1 cellular context compared by ENCODE assay signal in the genomic region with DNA sequence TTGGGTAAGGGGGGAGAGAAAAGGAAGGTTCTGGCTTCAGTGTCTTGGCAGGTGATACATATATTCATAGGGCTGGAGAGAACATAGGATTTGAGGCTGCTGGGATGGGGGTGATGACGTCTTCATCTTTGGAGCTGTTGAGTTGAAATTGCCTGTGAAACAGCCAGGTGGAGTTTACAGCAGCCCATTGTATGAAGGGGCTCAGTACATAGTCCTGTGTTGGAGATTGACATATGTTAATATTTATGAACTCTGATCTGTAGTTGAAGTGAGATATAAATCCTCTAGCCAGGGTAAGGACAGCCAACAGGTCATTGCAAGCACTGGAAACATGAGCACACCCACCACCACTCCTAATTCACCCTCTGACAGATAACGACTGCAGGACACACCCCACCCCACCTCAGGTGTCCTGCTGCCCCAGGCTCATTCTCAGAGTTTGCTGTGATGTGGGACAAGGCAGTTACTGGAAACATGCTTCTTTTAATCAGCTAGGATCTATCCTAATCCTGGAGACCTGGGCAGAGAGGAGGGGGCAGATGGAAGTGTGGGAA.
TF ChIP-seq lines count a peak whose summit lies in the region.

No MANE protein-coding gene starts in this region.

TF ChIP-seq in K562, 482 proteins besides CTCF, POLR2A, EP300 and RAD21:
- TF ChIP-seq ATF1 (CRISPR knock-in tag; IDR thresholded peaks at IDR 0.05) (no peak), ATF1 (tag; IDR thresholded peaks at IDR 0.05) (0 out of 2 replicates have a peak, but pooled peaks have one; percentile 12), ARID1B (IDR thresholded peaks at IDR 0.05) (peak; percentile 28; the same call in 1 of the 2 replicates), MEIS2 (IDR thresholded peaks at IDR 0.05; ENCODE audit: partially characterized antibody) (peak; percentile 94), DPF2 (IDR thresholded peaks at IDR 0.05) (peak; percentile 47; the same call in 1 of the 2 replicates), GTF2A2 (tag; IDR thresholded peaks at IDR 0.05) (no peak), CTBP1 (IDR thresholded peaks at IDR 0.05; ENCODE audit: borderline replicate concordance) (peak; percentile 60; the same call in 1 of the 2 replicates), CREB1 (IDR thresholded peaks at IDR 0.05) (no peak), CREB1 (CRISPR knock-in tag; IDR thresholded peaks at IDR 0.05) (no peak), CBFA2T3 (IDR thresholded peaks at IDR 0.05) (peak; percentile 36; the same call in 1 of the 2 replicates), SRF (CRISPR knock-in tag; IDR thresholded peaks at IDR 0.05) (no peak), TBP (optimal IDR thresholded peaks at IDR 0.05; ENCODE audit: low read depth, low read length) (peak; percentile 16), ATF7 (IDR thresholded peaks at IDR 0.05) (peak; percentile 49; the same call in 1 of the 2 replicates)
- TF ChIP-seq, protein P1, sequence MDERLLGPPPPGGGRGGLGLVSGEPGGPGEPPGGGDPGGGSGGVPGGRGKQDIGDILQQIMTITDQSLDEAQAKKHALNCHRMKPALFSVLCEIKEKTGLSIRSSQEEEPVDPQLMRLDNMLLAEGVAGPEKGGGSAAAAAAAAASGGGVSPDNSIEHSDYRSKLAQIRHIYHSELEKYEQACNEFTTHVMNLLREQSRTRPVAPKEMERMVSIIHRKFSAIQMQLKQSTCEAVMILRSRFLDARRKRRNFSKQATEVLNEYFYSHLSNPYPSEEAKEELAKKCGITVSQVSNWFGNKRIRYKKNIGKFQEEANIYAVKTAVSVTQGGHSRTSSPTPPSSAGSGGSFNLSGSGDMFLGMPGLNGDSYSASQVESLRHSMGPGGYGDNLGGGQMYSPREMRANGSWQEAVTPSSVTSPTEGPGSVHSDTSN (CRISPR knock-in tag; IDR thresholded peaks at IDR 0.05; ENCODE audit: low read depth): no peak
- TF ChIP-seq, protein P1 (tag; conservative IDR thresholded peaks at IDR 0.05; ENCODE audit: low read depth): peak; percentile 78
- TF ChIP-seq, protein P2, sequence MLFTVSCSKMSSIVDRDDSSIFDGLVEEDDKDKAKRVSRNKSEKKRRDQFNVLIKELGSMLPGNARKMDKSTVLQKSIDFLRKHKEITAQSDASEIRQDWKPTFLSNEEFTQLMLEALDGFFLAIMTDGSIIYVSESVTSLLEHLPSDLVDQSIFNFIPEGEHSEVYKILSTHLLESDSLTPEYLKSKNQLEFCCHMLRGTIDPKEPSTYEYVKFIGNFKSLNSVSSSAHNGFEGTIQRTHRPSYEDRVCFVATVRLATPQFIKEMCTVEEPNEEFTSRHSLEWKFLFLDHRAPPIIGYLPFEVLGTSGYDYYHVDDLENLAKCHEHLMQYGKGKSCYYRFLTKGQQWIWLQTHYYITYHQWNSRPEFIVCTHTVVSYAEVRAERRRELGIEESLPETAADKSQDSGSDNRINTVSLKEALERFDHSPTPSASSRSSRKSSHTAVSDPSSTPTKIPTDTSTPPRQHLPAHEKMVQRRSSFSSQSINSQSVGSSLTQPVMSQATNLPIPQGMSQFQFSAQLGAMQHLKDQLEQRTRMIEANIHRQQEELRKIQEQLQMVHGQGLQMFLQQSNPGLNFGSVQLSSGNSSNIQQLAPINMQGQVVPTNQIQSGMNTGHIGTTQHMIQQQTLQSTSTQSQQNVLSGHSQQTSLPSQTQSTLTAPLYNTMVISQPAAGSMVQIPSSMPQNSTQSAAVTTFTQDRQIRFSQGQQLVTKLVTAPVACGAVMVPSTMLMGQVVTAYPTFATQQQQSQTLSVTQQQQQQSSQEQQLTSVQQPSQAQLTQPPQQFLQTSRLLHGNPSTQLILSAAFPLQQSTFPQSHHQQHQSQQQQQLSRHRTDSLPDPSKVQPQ (CRISPR knock-in tag; IDR thresholded peaks at IDR 0.05; ENCODE audit: borderline replicate concordance): no peak
- TF ChIP-seq, protein P3, sequence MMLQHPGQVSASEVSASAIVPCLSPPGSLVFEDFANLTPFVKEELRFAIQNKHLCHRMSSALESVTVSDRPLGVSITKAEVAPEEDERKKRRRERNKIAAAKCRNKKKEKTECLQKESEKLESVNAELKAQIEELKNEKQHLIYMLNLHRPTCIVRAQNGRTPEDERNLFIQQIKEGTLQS (IDR thresholded peaks at IDR 0.05): 0 out of 2 replicates have a peak, but pooled peaks have one; percentile 15
- TF ChIP-seq, protein P3 (CRISPR knock-in tag; conservative IDR thresholded peaks at IDR 0.05): no peak
- TF ChIP-seq, protein P4, sequence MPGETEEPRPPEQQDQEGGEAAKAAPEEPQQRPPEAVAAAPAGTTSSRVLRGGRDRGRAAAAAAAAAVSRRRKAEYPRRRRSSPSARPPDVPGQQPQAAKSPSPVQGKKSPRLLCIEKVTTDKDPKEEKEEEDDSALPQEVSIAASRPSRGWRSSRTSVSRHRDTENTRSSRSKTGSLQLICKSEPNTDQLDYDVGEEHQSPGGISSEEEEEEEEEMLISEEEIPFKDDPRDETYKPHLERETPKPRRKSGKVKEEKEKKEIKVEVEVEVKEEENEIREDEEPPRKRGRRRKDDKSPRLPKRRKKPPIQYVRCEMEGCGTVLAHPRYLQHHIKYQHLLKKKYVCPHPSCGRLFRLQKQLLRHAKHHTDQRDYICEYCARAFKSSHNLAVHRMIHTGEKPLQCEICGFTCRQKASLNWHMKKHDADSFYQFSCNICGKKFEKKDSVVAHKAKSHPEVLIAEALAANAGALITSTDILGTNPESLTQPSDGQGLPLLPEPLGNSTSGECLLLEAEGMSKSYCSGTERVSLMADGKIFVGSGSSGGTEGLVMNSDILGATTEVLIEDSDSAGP (CRISPR knock-in tag; IDR thresholded peaks at IDR 0.05): no peak
- TF ChIP-seq, protein P5, sequence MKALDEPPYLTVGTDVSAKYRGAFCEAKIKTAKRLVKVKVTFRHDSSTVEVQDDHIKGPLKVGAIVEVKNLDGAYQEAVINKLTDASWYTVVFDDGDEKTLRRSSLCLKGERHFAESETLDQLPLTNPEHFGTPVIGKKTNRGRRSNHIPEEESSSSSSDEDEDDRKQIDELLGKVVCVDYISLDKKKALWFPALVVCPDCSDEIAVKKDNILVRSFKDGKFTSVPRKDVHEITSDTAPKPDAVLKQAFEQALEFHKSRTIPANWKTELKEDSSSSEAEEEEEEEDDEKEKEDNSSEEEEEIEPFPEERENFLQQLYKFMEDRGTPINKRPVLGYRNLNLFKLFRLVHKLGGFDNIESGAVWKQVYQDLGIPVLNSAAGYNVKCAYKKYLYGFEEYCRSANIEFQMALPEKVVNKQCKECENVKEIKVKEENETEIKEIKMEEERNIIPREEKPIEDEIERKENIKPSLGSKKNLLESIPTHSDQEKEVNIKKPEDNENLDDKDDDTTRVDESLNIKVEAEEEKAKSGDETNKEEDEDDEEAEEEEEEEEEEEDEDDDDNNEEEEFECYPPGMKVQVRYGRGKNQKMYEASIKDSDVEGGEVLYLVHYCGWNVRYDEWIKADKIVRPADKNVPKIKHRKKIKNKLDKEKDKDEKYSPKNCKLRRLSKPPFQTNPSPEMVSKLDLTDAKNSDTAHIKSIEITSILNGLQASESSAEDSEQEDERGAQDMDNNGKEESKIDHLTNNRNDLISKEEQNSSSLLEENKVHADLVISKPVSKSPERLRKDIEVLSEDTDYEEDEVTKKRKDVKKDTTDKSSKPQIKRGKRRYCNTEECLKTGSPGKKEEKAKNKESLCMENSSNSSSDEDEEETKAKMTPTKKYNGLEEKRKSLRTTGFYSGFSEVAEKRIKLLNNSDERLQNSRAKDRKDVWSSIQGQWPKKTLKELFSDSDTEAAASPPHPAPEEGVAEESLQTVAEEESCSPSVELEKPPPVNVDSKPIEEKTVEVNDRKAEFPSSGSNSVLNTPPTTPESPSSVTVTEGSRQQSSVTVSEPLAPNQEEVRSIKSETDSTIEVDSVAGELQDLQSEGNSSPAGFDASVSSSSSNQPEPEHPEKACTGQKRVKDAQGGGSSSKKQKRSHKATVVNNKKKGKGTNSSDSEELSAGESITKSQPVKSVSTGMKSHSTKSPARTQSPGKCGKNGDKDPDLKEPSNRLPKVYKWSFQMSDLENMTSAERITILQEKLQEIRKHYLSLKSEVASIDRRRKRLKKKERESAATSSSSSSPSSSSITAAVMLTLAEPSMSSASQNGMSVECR (CRISPR knock-in tag; IDR thresholded peaks at IDR 0.05): no peak
- TF ChIP-seq, protein P6, sequence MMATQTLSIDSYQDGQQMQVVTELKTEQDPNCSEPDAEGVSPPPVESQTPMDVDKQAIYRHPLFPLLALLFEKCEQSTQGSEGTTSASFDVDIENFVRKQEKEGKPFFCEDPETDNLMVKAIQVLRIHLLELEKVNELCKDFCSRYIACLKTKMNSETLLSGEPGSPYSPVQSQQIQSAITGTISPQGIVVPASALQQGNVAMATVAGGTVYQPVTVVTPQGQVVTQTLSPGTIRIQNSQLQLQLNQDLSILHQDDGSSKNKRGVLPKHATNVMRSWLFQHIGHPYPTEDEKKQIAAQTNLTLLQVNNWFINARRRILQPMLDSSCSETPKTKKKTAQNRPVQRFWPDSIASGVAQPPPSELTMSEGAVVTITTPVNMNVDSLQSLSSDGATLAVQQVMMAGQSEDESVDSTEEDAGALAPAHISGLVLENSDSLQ (IDR thresholded peaks at IDR 0.05): peak; percentile 84
TF ChIP-seq in K562: peak in this region for 11.
